Comparison of ENCODE assay signal across 14 cellular contexts in the genomic region with DNA sequence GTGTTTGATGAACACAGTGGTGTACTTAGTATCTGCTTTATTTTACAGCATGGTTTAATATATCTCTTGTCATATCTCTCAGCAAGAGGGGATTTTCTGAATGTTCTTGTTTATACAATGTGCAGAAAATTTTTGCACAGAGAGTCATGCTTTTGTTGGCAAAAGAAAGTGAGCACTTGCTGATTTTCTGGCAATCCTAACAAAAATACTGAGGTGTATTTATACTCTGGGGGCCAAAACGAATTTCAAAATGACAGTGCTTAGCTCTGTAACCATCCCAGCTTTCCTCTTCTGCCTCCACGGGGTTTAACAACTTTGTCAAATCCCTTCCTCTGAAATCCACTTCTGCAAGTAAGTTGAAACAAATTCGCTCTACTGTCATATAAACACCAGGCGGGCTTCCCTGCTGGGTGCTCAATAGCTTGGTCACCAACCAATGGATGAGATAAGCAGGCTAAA.
A peak's percentile ranks its signal among the peaks of the same experiment; 100 is the strongest.
DNase-seq lines count a peak whose midpoint lies in the region; ATAC-seq and TF ChIP-seq lines count a peak whose summit lies in the region.
"Had no signal": no experiment of that assay in that cellular context is flagged by ENCODE, and none has a peak within 500 bp of the region (broad histone marks: within the 10 kb centered on the region; RNA-seq: fewer than 3 reads in every experiment).

No MANE protein-coding gene starts in this region.

- intact Hi-C loops in ascending aorta (cut with DNase I), result loop anchor here (5.0 kb wide), 1 partner anchor 46 kb away; no protein-coding TSS in a partner anchor

- H3K27ac Mint-ChIP-seq in mesothelial cell of epicardium, result no peak overlapping the region
- H3K27ac Mint-ChIP-seq: stimulated activated naive CD8-positive, alpha-beta T cell treated with anti-CD3 and anti-CD28 coated beads, Interleukin-15, amount 100 ng/mL, for 72 hours had no signal

- DNase-seq in G401 (ENCODE audit: low spot score), result peak; percentile 3
- no peak for DNase-seq in ascending aorta (ENCODE audit: low spot score in 2 of 2)
- DNase-seq in globus pallidus (ENCODE audit: low spot score), result peak; percentile 7
- DNase-seq in smooth muscle cell (lab: John Stamatoyannopoulos, UW; ENCODE audit: unreplicated experiment), result no peak
- no peak for DNase-seq in mucosa of gallbladder (ENCODE audit: low spot score)
- no peak for DNase-seq in mesothelial cell of epicardium (ENCODE audit: low spot score in 2 of 2, unreplicated experiment in 2 of 2)
- DNase-seq in DMS153 (lab: John Stamatoyannopoulos, UW), result no peak
- DNase-seq: activated naive CD4-positive, alpha-beta T cell treated with anti-CD3 and anti-CD28 coated beads, Interleukin-2, amount 50 U/mL, for 16 hours; effector CD4-positive, alpha-beta T cell; MV-4-11; NCI-H2227 treated with DMSO at 0.1 percent for 48 hours; stimulated activated naive CD8-positive, alpha-beta T cell treated with anti-CD3 and anti-CD28 coated beads, Interleukin-15, amount 100 ng/mL, for 72 hours had no signal

- H3K4me2 ChIP-seq in smooth muscle cell, result peak overlapping the region; percentile 62
- H3K4me2 ChIP-seq: hepatocyte had no signal

- H3K79me2 ChIP-seq in smooth muscle cell (ENCODE audit: low read depth), result no peaks in the 10 kb centered on the region
- H3K79me2 ChIP-seq: hepatocyte had no signal

- H3K4me3 Mint-ChIP-seq in mesothelial cell of epicardium, result no peak overlapping the region
- H3K4me3 Mint-ChIP-seq: stimulated activated naive CD8-positive, alpha-beta T cell treated with anti-CD3 and anti-CD28 coated beads, Interleukin-15, amount 100 ng/mL, for 72 hours had no signal

- no peak overlapping the region for H3K9ac ChIP-seq in smooth muscle cell (ENCODE audit: low read depth)

- no peak overlapping the region for H2AFZ ChIP-seq in smooth muscle cell (ENCODE audit: low read depth)
- H2AFZ ChIP-seq: hepatocyte had no signal

- H3K27me3 ChIP-seq in ascending aorta (no peaks in the 10 kb centered on the region), smooth muscle cell (ENCODE audit: low read depth) (no peaks in the 10 kb centered on the region)
- H3K27me3 ChIP-seq: hepatocyte had no signal

- 18% methylated on average over 4 of the region's 4 CpGs for WGBS in smooth muscle cell (ENCODE audit: low lambda C conversion rate)

- peaks cover 0 to 17% of the 10 kb centered on the region in 2 donors for H3K4me1 ChIP-seq in ascending aorta
- H3K4me1 ChIP-seq in smooth muscle cell (ENCODE audit: low read depth), result peaks cover 17% of the 10 kb centered on the region

- no peaks in the 10 kb centered on the region for H3K36me3 ChIP-seq in ascending aorta
- no peaks in the 10 kb centered on the region for H3K36me3 ChIP-seq in smooth muscle cell (ENCODE audit: low read depth)

- no peaks in the 10 kb centered on the region for H3K9me3 ChIP-seq in ascending aorta
- H3K9me3 ChIP-seq in smooth muscle cell (replicated peaks; ENCODE audit: low read depth), result no peaks in the 10 kb centered on the region

- no peaks in the 10 kb centered on the region for H3K36me3 Mint-ChIP-seq in mesothelial cell of epicardium

- H3K4me3 ChIP-seq in ascending aorta (peak overlapping the region in 1 of 2 donors; percentile 17), smooth muscle cell (no peak overlapping the region)
- H3K4me3 ChIP-seq: hepatocyte had no signal

- no peak for TF ChIP-seq CTCF in ascending aorta (IDR thresholded peaks at IDR 0.05)
- no peak for TF ChIP-seq CTCF in smooth muscle cell (IDR thresholded peaks at IDR 0.05; ENCODE audit: borderline replicate concordance, insufficient read depth, poor library complexity, severe bottlenecking)
- TF ChIP-seq CTCF in mesothelial cell of epicardium (IDR thresholded peaks at IDR 0.05; ENCODE audit: unreplicated experiment), result no peak

- H3K27ac ChIP-seq in ascending aorta (peak overlapping the region; percentile 29 to 55), smooth muscle cell (ENCODE audit: low read depth) (peak overlapping the region; percentile 34)
- H3K27ac ChIP-seq: hepatocyte had no signal

- H3K9me3 Mint-ChIP-seq in mesothelial cell of epicardium, result no peaks in the 10 kb centered on the region

- ATAC-seq in HG02642 (IDR thresholded peaks at IDR 0.05; ENCODE audit: poor library complexity, unreplicated experiment), result no peak
- ATAC-seq: stimulated activated naive CD8-positive, alpha-beta T cell treated with anti-CD3 and anti-CD28 coated beads, Interleukin-15, amount 100 ng/mL, for 72 hours had no signal

- H3F3A ChIP-seq in smooth muscle cell (ENCODE audit: low read depth), result peaks cover 8% of the 10 kb centered on the region

- H3K27me3 Mint-ChIP-seq in mesothelial cell of epicardium (ENCODE audit: low read depth), result peaks cover 8% of the 10 kb centered on the region

- in situ Hi-C loops in G401 (cut with HindIII; ENCODE audit: low sequenced_read_pairs), result no loop called here

- no peaks in the 10 kb centered on the region for H3K4me1 Mint-ChIP-seq in mesothelial cell of epicardium
- H3K4me1 Mint-ChIP-seq: stimulated activated naive CD8-positive, alpha-beta T cell treated with anti-CD3 and anti-CD28 coated beads, Interleukin-15, amount 100 ng/mL, for 72 hours had no signal

- no peaks in the 10 kb centered on the region for H4K20me1 ChIP-seq in smooth muscle cell (ENCODE audit: low read depth)

Comparison
In these comparisons a context has a peak if more than half of its experiments do, and no peak if none do; other contexts are left out.
1. DNase-seq: peak in G401 (single experiment) and globus pallidus (single experiment); none in ascending aorta (0 of 2), smooth muscle cell (single experiment), mucosa of gallbladder (single experiment), mesothelial cell of epicardium (0 of 2) and DMS153 (single experiment).